ENCODE assay signal across 18 cellular contexts in genomic region chr4:134668237-134668636, GRCh38.
DNase-seq lines count a peak whose midpoint lies in the region; ATAC-seq and TF ChIP-seq lines count a peak whose summit lies in the region.
"Had no signal": no experiment of that assay in that cellular context is flagged by ENCODE, and none has a peak within 500 bp of the region (broad histone marks: within the 10 kb centered on the region; RNA-seq: fewer than 3 reads in every experiment).

No MANE protein-coding gene starts in this region.

- H3K9me3 ChIP-seq in Karpas-422 (ENCODE audit: low read length) = peaks cover 5% of the 10 kb centered on the region; the same call in 1 of the 2 replicates
- H3K9me3 ChIP-seq in RWPE2 (ENCODE audit: severe bottlenecking) = no peaks in the 10 kb centered on the region
- no peaks in the 10 kb centered on the region for H3K9me3 ChIP-seq in mucosa of descending colon

- H3K4me1 ChIP-seq in Karpas-422 (ENCODE audit: low read length) (peaks cover 9% of the 10 kb centered on the region), RWPE2 (ENCODE audit: insufficient read depth, poor library complexity, severe bottlenecking) (no peaks in the 10 kb centered on the region), mucosa of descending colon (ENCODE audit: low read depth) (no peaks in the 10 kb centered on the region)
- H3K4me1 ChIP-seq: parathyroid adenoma had no signal

- no peaks in the 10 kb centered on the region for H4K20me1 ChIP-seq in Karpas-422 (ENCODE audit: insufficient read depth, low read depth, low read length)

- H3K4me3 ChIP-seq in Karpas-422 (ENCODE audit: low read length) (no peak overlapping the region), RWPE2 (ENCODE audit: severe bottlenecking) (no peak overlapping the region), mucosa of descending colon (no peak overlapping the region)
- H3K4me3 ChIP-seq: SK-N-MC had no signal

- TF ChIP-seq CTCF in RWPE2 (IDR thresholded peaks at IDR 0.05; ENCODE audit: poor library complexity, severe bottlenecking) = no peak
- no peak for TF ChIP-seq CTCF in mucosa of descending colon (IDR thresholded peaks at IDR 0.05)

- H3K36me3 ChIP-seq in Karpas-422 (ENCODE audit: insufficient read depth, low read length) (no peaks in the 10 kb centered on the region), RWPE2 (ENCODE audit: low read depth) (no peaks in the 10 kb centered on the region), mucosa of descending colon (ENCODE audit: low read depth) (no peaks in the 10 kb centered on the region)

- no peaks in the 10 kb centered on the region for H3K9me2 ChIP-seq in Karpas-422 (replicated peaks; ENCODE audit: insufficient read depth, low read length)

- peak overlapping the region; percentile 22 for H3K4me2 ChIP-seq in Karpas-422 (ENCODE audit: low read depth, low read length, poor library complexity, severe bottlenecking)

- intact Hi-C loops in mucosa of descending colon (cut with DNase I, micrococcal nuclease) = no loop called here

- no peaks in the 10 kb centered on the region for H3K79me2 ChIP-seq in Karpas-422 (ENCODE audit: low read length)
- H3K79me2 ChIP-seq: parathyroid adenoma had no signal

- H3K27me3 ChIP-seq in Karpas-422 (ENCODE audit: low read length) = no peaks in the 10 kb centered on the region
- no peaks in the 10 kb centered on the region for H3K27me3 ChIP-seq in RWPE2 (ENCODE audit: insufficient read depth, poor library complexity, severe bottlenecking)

- H3K9ac ChIP-seq in Karpas-422 (ENCODE audit: low read length) = no peak overlapping the region
- H3K9ac ChIP-seq: parathyroid adenoma had no signal

- peak overlapping the region; percentile 96 for H2AFZ ChIP-seq in Karpas-422 (ENCODE audit: low read length)
- H2AFZ ChIP-seq: parathyroid adenoma had no signal

- DNase-seq in Daoy (ENCODE audit: low read depth) (peak; percentile 44), Karpas-422 (peak; percentile 42), RWPE2 (ENCODE audit: low spot score) (no peak), mucosa of descending colon (peak in 1 of 3 donors; percentile 48), NCI-H1092 (lab: John Stamatoyannopoulos, UW) (no peak), activated gamma-delta T cell treated with Interleukin-2 at 50 U/mL for 16 hours (no peak), foreskin melanocyte (no peak)
- DNase-seq: activated CD4-positive, alpha-beta memory T cell treated with anti-CD3 and anti-CD28 coated beads for 36 hours; activated naive CD8-positive, alpha-beta T cell treated with anti-CD3 and anti-CD28 coated beads, Interleukin-2, amount 50 U/mL, for 24 hours; activated T-cell treated with anti-CD3 and anti-CD28 coated beads, Interleukin-2, amount 50 U/mL, for 48 hours; central memory CD4-positive, alpha-beta T cell; effector memory CD8-positive, alpha-beta T cell; left ventricle myocardium superior; NCI-H1105; NK-92 treated with Interleukin-12 subunit alpha and Interleukin-12 subunit beta, amount 100 ng/mL, for 24 hours had no signal

- H3K27ac ChIP-seq in Karpas-422 (ENCODE audit: low read length) (no peak overlapping the region), RWPE2 (ENCODE audit: poor library complexity, severe bottlenecking) (no peak overlapping the region)
- H3K27ac ChIP-seq: parathyroid adenoma, SK-N-MC had no signal

- ATAC-seq in RWPE2 (ENCODE audit: low read depth) (peak; percentile 52; the same call in 2 of the 3 replicates), mucosa of descending colon (peak; percentile 76), HG03139 (IDR thresholded peaks at IDR 0.05; ENCODE audit: unreplicated experiment) (no peak)
- ATAC-seq: activated naive CD8-positive, alpha-beta T cell treated with anti-CD3 and anti-CD28 coated beads, Interleukin-2, amount 50 U/mL, for 24 hours; effector memory CD8-positive, alpha-beta T cell; left ventricle myocardium superior had no signal

Comparison
In these comparisons a context has a peak if more than half of its experiments do, and no peak if none do; other contexts are left out.
1. DNase-seq: peak in Daoy (single experiment) and Karpas-422 (single experiment); none in RWPE2 (single experiment), NCI-H1092 (single experiment), activated gamma-delta T cell treated with Interleukin-2 at 50 U/mL for 16 hours (single experiment) and foreskin melanocyte (single experiment).